ENCODE assay signal across 1 cellular context in genomic region chr19:13172335-13173128, GRCh38.
TF ChIP-seq lines count a peak whose summit lies in the region.

No MANE protein-coding gene starts in this region.

TF ChIP-seq in WTC11, 78 proteins besides CTCF, POLR2A, EP300 and RAD21 (continued from another document):
- TF ChIP-seq ZNF532 (CRISPR knock-in tag; IDR thresholded peaks at IDR 0.05; ENCODE audit: borderline replicate concordance) = no peak
